In genomic region chr22:44214187-44214586, GRCh38 we compare ENCODE assay signal across 26 cellular contexts. TPM values are rescaled to one million over a fixed set of nuclear protein-coding genes. Genes with fewer than 3 reads are reported as not detected.
"Had no signal": no experiment of that assay in that cellular context is flagged by ENCODE, and none has a peak within 500 bp of the region (broad histone marks: within the 10 kb centered on the region; RNA-seq: fewer than 3 reads in every experiment).

No MANE protein-coding gene starts in this region.

- H3K9me3 ChIP-seq: testis had no signal

- H2AFZ ChIP-seq: parathyroid adenoma had no signal

- H3K79me2 ChIP-seq: parathyroid adenoma had no signal

- H3K4me3 Mint-ChIP-seq: effector memory CD8-positive, alpha-beta T cell; natural killer cell; stimulated activated memory B cell treated with anti-CD40 and anti-IgM and Interleukin-4, amounts not matched to agents 10 μg/mL and 1 μg/mL and 100 μg/mL, for 72 hours had no signal

- H3K27me3 Mint-ChIP-seq: effector memory CD8-positive, alpha-beta T cell; stimulated activated memory B cell treated with anti-CD40 and anti-IgM and Interleukin-4, amounts not matched to agents 10 μg/mL and 1 μg/mL and 100 μg/mL, for 72 hours had no signal

- H3K4me3 ChIP-seq: gastrocnemius medialis, lung, testis, tibial artery, upper lobe of left lung had no signal

- H3K27me3 ChIP-seq: gastrocnemius medialis, testis, upper lobe of left lung had no signal

- H3K27ac Mint-ChIP-seq: effector memory CD8-positive, alpha-beta T cell; natural killer cell; progenitor cell of endocrine pancreas; stimulated activated memory B cell treated with anti-CD40 and anti-IgM and Interleukin-4, amounts not matched to agents 10 μg/mL and 1 μg/mL and 100 μg/mL, for 72 hours had no signal

- ATAC-seq: effector memory CD8-positive, alpha-beta T cell; esophagus mucosa; gastrocnemius medialis; natural killer cell; sciatic nerve; stimulated activated memory B cell treated with anti-CD40 and anti-IgM and Interleukin-4, amounts not matched to agents 10 μg/mL and 1 μg/mL and 100 μg/mL, for 72 hours; stimulated activated naive CD8-positive, alpha-beta T cell treated with anti-CD3 and anti-CD28 coated beads, Interleukin-15, Interleukin-2, amounts not matched to agents 100 U/mL and 50 U/mL, for 24 hours had no signal

- H3K9ac ChIP-seq: parathyroid adenoma had no signal

- FAIRE-seq: keratinocyte had no signal

- DNase-seq: cerebellar nuclear complex; cortex of kidney; effector memory CD8-positive, alpha-beta T cell; foreskin fibroblast; gastrocnemius medialis; mesenchymal stem cell; midbrain; natural killer cell; occipital lobe; stimulated activated CD4-positive, alpha-beta T cell treated with anti-CD3 and anti-CD28 coated beads, Interleukin-2, amount 100 ng/mL, for 24 hours; stimulated activated CD4-positive, alpha-beta T cell treated with anti-CD3 and anti-CD28 coated beads, Interleukin-4, amount 100 ng/mL, for 24 hours; stimulated activated naive CD8-positive, alpha-beta T cell treated with anti-CD3 and anti-CD28 coated beads, Interleukin-15, Interleukin-2, amounts not matched to agents 100 U/mL and 50 U/mL, for 24 hours; substantia nigra; testis; tibial artery had no signal

- H3K36me3 ChIP-seq: gastrocnemius medialis, tibial artery, upper lobe of left lung had no signal

- H3K27ac ChIP-seq: epithelial cell of prostate, gastrocnemius medialis, parathyroid adenoma, testis, tibial artery, upper lobe of left lung had no signal

- H3K4me1 ChIP-seq: parathyroid adenoma, testis had no signal

RNA-seq across cellular contexts. Expression of gene PARVG, which starts 33.5 kb away (rescaled TPM):
- total RNA-seq: glomerular endothelial cell, progenitor cell of endocrine pancreas had no signal
- polyA plus RNA-seq: keratinocyte, neural cell had no signal
